Comparison of ENCODE assay signal across 8 cellular contexts in the genomic region with DNA sequence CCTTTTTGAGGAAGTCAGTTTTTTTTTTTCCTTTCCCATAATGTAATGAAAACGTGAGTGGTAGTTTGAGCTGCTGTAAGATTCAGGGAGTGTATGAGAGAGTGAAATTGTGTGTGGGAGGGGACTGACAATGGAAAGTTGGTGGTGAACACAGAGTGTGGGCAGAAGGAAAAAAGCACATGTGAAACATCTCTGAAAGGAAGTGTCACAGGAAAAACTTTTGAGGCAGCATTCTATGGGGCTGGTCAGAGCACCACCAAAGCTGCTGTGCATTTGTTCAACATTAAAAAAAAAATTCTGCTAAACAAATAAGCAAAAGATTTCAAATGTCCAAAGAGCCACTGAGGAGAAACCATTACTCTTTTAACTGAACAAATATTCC.
DNase-seq lines count a peak whose midpoint lies in the region; ATAC-seq and TF ChIP-seq lines count a peak whose summit lies in the region.

No MANE protein-coding gene starts in this region.

- in situ Hi-C loops in gastrocnemius medialis (cut with MboI; ENCODE audit: low sequenced_read_pairs in 4 of 4): no loop called here

- peak overlapping the region; percentile 96 to 97 for H3K27ac Mint-ChIP-seq in activated naive CD4-positive, alpha-beta T cell treated with anti-CD3 and anti-CD28 coated beads, Interleukin-2, amount 50 U/mL, for 72 hours

- intact Hi-C loops in gastrocnemius medialis (cut with DNase I; ENCODE audit: low total_unique reads): no loop called here

- H3K36me3 ChIP-seq in gastrocnemius medialis: no peaks in the 10 kb centered on the region

- H3K4me3 ChIP-seq in AG04450 (ENCODE audit: low read depth, low read length) (no peak overlapping the region), gastrocnemius medialis (no peak overlapping the region)

- H3K36me3 Mint-ChIP-seq in activated naive CD4-positive, alpha-beta T cell treated with anti-CD3 and anti-CD28 coated beads, Interleukin-2, amount 50 U/mL, for 72 hours: peaks cover 15 to 33% of the 10 kb centered on the region in 2 donors

- CTCF ChIA-PET in AG04450 (lab: Charles Lee): interaction anchor here (1.8 to 1.9 kb wide), 2 partner anchors 153 to 154 kb away, joined by 4 to 8 read pairs; partner anchors contain the start of gene MAML2

- no peaks in the 10 kb centered on the region for H3K9me3 ChIP-seq in AG04450 (ENCODE audit: control insufficient read depth, insufficient read depth, low read length)
- no peaks in the 10 kb centered on the region for H3K9me3 ChIP-seq in gastrocnemius medialis

- H3K27ac ChIP-seq in AG04450 (ENCODE audit: low read depth, low read length) (peak overlapping the region; percentile 69), gastrocnemius medialis (peak overlapping the region in 2 of 4 donors; percentile 16 to 37)

- H3K27me3 ChIP-seq in AG04450 (ENCODE audit: control insufficient read depth, insufficient read depth, low read length): no peaks in the 10 kb centered on the region
- H3K27me3 ChIP-seq in gastrocnemius medialis: no peaks in the 10 kb centered on the region

- POLR2A ChIA-PET in AG04450 (lab: Yijun Ruan, JAX): interaction anchor here (0.7 to 1.5 kb wide), 5 partner anchors 9 to 154 kb away, joined by 3 to 12 read pairs (median 5); partner anchors contain the start of gene MAML2

- peaks cover 0 to 8% of the 10 kb centered on the region in 2 donors for H3K9me3 Mint-ChIP-seq in activated naive CD4-positive, alpha-beta T cell treated with anti-CD3 and anti-CD28 coated beads, Interleukin-2, amount 50 U/mL, for 72 hours

- H3K4me1 ChIP-seq in gastrocnemius medialis: no peaks in the 10 kb centered on the region

- TF ChIP-seq POLR2A in gastrocnemius medialis (IDR thresholded peaks at IDR 0.05): no peak

- ATAC-seq in GM19035 (IDR thresholded peaks at IDR 0.05; ENCODE audit: unreplicated experiment): peak; percentile 42
- ATAC-seq in HG03280 (IDR thresholded peaks at IDR 0.05; ENCODE audit: unreplicated experiment): peak; percentile 38
- peak; percentile 71 to 72 for ATAC-seq in activated naive CD4-positive, alpha-beta T cell treated with anti-CD3 and anti-CD28 coated beads, Interleukin-2, amount 50 U/mL, for 72 hours
- ATAC-seq in gastrocnemius medialis: no peak

- no peak for DNase-seq in AG04450 (ENCODE audit: low read depth, low spot score)
- DNase-seq in activated naive CD4-positive, alpha-beta T cell treated with anti-CD3 and anti-CD28 coated beads, Interleukin-2, amount 50 U/mL, for 72 hours (ENCODE audit: low spot score in 2 of 2): no peak
- DNase-seq in lung microvascular endothelial cell (ENCODE audit: low read depth in 2 of 2): peak; percentile 25 to 81
- no peak for DNase-seq in gastrocnemius medialis
- DNase-seq in SW480 (ENCODE audit: low spot score): no peak
- no peak for DNase-seq in NOMO-1 treated with DMSO at 0.1 percent for 48 hours (lab: John Stamatoyannopoulos, UW; ENCODE audit: unreplicated experiment)

- no peak for TF ChIP-seq CTCF in AG04450 (IDR thresholded peaks at IDR 0.05; ENCODE audit: low read depth, low read length)
- TF ChIP-seq CTCF in gastrocnemius medialis (IDR thresholded peaks at IDR 0.05 in 4 of 5, conservative IDR thresholded peaks at IDR 0.05 in 1 of 5): no peak

Comparison
In these comparisons a context has a peak if more than half of its experiments do, and no peak if none do; other contexts are left out.
1. DNase-seq: peak in lung microvascular endothelial cell (2 of 2); none in AG04450 (single experiment), activated naive CD4-positive, alpha-beta T cell treated with anti-CD3 and anti-CD28 coated beads, Interleukin-2, amount 50 U/mL, for 72 hours (0 of 2), gastrocnemius medialis (0 of 2), SW480 (single experiment) and NOMO-1 treated with DMSO at 0.1 percent for 48 hours (single experiment).
2. ATAC-seq: peak in GM19035 (single experiment), HG03280 (single experiment) and activated naive CD4-positive, alpha-beta T cell treated with anti-CD3 and anti-CD28 coated beads, Interleukin-2, amount 50 U/mL, for 72 hours (2 of 2); none in gastrocnemius medialis (0 of 2).